20 cellular contexts compared by ENCODE assay signal in the genomic region with DNA sequence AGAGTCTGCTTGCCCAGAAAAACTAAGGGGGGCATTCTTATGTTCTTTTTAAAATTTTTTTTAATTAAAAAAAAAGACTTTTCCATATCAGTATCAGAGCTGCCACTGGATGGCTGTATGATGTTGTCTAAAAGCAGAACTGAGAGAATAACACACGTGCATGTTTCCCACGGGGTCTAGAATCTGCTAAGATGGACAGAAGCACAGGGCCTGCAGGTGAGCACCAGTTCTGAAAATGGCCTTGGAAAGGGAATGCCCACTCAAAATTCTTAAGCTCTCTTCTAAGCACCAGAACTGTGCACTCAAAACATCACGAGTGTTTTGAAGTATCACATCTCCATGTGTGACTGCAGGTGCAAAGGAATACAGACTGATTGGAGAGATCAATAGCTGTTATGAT.
"Had no signal": no experiment of that assay in that cellular context is flagged by ENCODE, and none has a peak within 500 bp of the region (broad histone marks: within the 10 kb centered on the region; RNA-seq: fewer than 3 reads in every experiment).

No MANE protein-coding gene starts in this region.

- H3K9me3 ChIP-seq: suprapubic skin had no signal

- H3K27ac Mint-ChIP-seq: activated B cell treated with CpG ODN at 0.5 μM for 24 hours; activated CD4-positive, alpha-beta memory T cell treated with anti-CD3 and anti-CD28 coated beads for 36 hours; activated naive CD8-positive, alpha-beta T cell treated with anti-CD3 and anti-CD28 coated beads, Interleukin-2, amount 10 ng/mL, durations not matched to agents 7 days and 5 days; brain; nephron progenitor cell; progenitor cell of endocrine pancreas; stimulated activated naive CD8-positive, alpha-beta T cell treated with anti-CD3 and anti-CD28 coated beads, Interleukin-15, amount 100 ng/mL, for 72 hours; type B pancreatic cell had no signal

- H3K36me3 Mint-ChIP-seq: brain had no signal

- ATAC-seq: left lobe of liver; stimulated activated naive CD8-positive, alpha-beta T cell treated with anti-CD3 and anti-CD28 coated beads, Interleukin-15, amount 100 ng/mL, for 72 hours had no signal

- H3K4me1 ChIP-seq: suprapubic skin had no signal

- H3K27me3 Mint-ChIP-seq: activated B cell treated with CpG ODN at 0.5 μM for 24 hours; activated CD4-positive, alpha-beta memory T cell treated with anti-CD3 and anti-CD28 coated beads for 36 hours; activated naive CD8-positive, alpha-beta T cell treated with anti-CD3 and anti-CD28 coated beads, Interleukin-2, amount 10 ng/mL, durations not matched to agents 7 days and 5 days; brain; progenitor cell of endocrine pancreas; stimulated activated naive CD8-positive, alpha-beta T cell treated with anti-CD3 and anti-CD28 coated beads, Interleukin-15, amount 100 ng/mL, for 72 hours; type B pancreatic cell had no signal

- H3K4me1 Mint-ChIP-seq: brain; nephron progenitor cell; stimulated activated naive CD8-positive, alpha-beta T cell treated with anti-CD3 and anti-CD28 coated beads, Interleukin-15, amount 100 ng/mL, for 72 hours had no signal

- H3K9me3 Mint-ChIP-seq: activated B cell treated with CpG ODN at 0.5 μM for 24 hours; activated CD4-positive, alpha-beta memory T cell treated with anti-CD3 and anti-CD28 coated beads for 36 hours; activated naive CD8-positive, alpha-beta T cell treated with anti-CD3 and anti-CD28 coated beads, Interleukin-2, amount 10 ng/mL, durations not matched to agents 7 days and 5 days; nephron progenitor cell; stimulated activated naive CD8-positive, alpha-beta T cell treated with anti-CD3 and anti-CD28 coated beads, Interleukin-15, amount 100 ng/mL, for 72 hours; type B pancreatic cell had no signal

- DNase-seq: activated B cell treated with CpG ODN at 0.5 μM for 24 hours; activated CD4-positive, alpha-beta memory T cell treated with anti-CD3 and anti-CD28 coated beads for 36 hours; activated CD4-positive, alpha-beta T cell treated with anti-CD3 and anti-CD28 coated beads for 4 hours; activated naive CD4-positive, alpha-beta T cell; activated naive CD8-positive, alpha-beta T cell treated with anti-CD3 and anti-CD28 coated beads, Interleukin-2, amount 10 ng/mL, durations not matched to agents 7 days and 5 days; central memory CD4-positive, alpha-beta T cell; foreskin melanocyte; head of caudate nucleus; kidney; mammary epithelial cell; nephron progenitor cell; stimulated activated CD4-positive, alpha-beta T cell treated with anti-CD3 and anti-CD28 coated beads, Interleukin-1b, Interleukin-23, amount 100 ng/mL, for 48 hours; stimulated activated naive CD8-positive, alpha-beta T cell treated with anti-CD3 and anti-CD28 coated beads, Interleukin-15, amount 100 ng/mL, for 72 hours; T-helper 1 cell; T-helper 9 cell had no signal

- H3K27me3 ChIP-seq: suprapubic skin had no signal

- H3K27ac ChIP-seq: suprapubic skin had no signal

- H3K4me3 Mint-ChIP-seq: activated B cell treated with CpG ODN at 0.5 μM for 24 hours; activated CD4-positive, alpha-beta memory T cell treated with anti-CD3 and anti-CD28 coated beads for 36 hours; activated naive CD8-positive, alpha-beta T cell treated with anti-CD3 and anti-CD28 coated beads, Interleukin-2, amount 10 ng/mL, durations not matched to agents 7 days and 5 days; brain; nephron progenitor cell; stimulated activated naive CD8-positive, alpha-beta T cell treated with anti-CD3 and anti-CD28 coated beads, Interleukin-15, amount 100 ng/mL, for 72 hours; type B pancreatic cell had no signal

- H3K4me3 ChIP-seq: suprapubic skin had no signal
